In the genomic region with DNA sequence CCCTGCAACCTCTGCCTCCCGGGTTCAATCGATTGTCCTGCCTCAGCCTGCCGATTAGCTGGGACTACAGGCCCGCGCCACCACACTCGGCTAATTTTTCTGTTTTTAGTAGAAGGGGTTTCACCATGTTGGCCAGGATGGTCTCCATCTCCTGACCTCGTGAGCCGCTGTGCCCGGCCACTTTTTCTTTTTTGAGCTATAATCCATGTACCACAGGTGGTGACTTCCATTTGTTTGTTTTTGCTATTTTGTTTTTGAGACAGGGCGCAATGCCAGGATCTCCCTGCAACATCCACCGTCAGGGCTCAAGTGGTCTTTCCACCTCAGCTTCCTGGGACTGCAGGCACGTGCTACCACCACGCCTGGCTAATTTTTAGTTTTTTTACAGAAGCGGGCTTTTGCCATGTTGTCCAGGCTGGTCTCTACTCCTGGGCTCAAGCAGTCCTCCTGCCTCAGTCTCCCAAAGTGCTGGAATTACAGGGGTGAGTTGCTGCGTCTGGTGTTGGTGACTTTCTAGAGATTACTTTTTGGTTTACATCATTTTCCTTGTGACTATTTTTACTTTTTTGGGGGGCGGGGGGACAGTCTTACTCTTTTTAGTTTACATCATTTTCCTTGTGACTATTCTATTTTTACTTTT, we compare ENCODE assay signal across 8 cellular contexts. TPM values are rescaled to one million over a fixed set of nuclear protein-coding genes. Genes with fewer than 3 reads are reported as not detected.
A peak's percentile ranks its signal among the peaks of the same experiment; 100 is the strongest.
DNase-seq lines count a peak whose midpoint lies in the region; ATAC-seq and TF ChIP-seq lines count a peak whose summit lies in the region.

No MANE protein-coding gene starts in this region.

- H3K4me1 ChIP-seq in PC-3 (ENCODE audit: insufficient read depth, low read length), result peaks cover 24% of the 10 kb centered on the region

- POLR2A ChIA-PET in PC-3 (lab: Charles Lee; ENCODE audit: unreplicated experiment), result interaction anchor here (0.6 kb wide), 2 partner anchors 9 to 17 kb away, joined by 4 read pairs; a partner anchor contains a TSS

- TF ChIP-seq CTCF in GM12864 (IDR thresholded peaks at IDR 0.05; ENCODE audit: low read depth, low read length, missing control alignments), result no peak
- no peak for TF ChIP-seq CTCF in PC-3 (conservative IDR thresholded peaks at IDR 0.05; ENCODE audit: low read depth, low read length)
- TF ChIP-seq CTCF in epithelial cell of proximal tubule (conservative IDR thresholded peaks at IDR 0.05; ENCODE audit: low read depth, low read length), result no peak

- intact Hi-C loops in PC-3 (cut with micrococcal nuclease), result loop anchor here (10.0 kb wide), 1 partner anchor 151 kb away; a partner anchor contains a TSS
- intact Hi-C loops in posterior vena cava (cut with DNase I), result loop anchor here in 1 of 2 donors (10.0 kb wide), 1 partner anchor 151 kb away; a partner anchor contains a TSS

- no peaks in the 10 kb centered on the region for H3K9me2 ChIP-seq in PC-3 (replicated peaks; ENCODE audit: low read length)

- no peaks in the 10 kb centered on the region for H3K27me3 ChIP-seq in PC-3 (ENCODE audit: low read length)

- peak overlapping the region; percentile 92 for H3K4me2 ChIP-seq in PC-3 (ENCODE audit: low read length)

- peaks cover 40% of the 10 kb centered on the region for H3F3A ChIP-seq in PC-3 (ENCODE audit: low read length, unreplicated experiment)

- H3K27ac ChIP-seq in PC-3 (ENCODE audit: low read length), result peak overlapping the region; percentile 16

- BruUV-seq in PC-3 (replicated peaks; lab: Mats Ljungman, UMichigan), result no TSS peak

- H3K4me3 ChIP-seq in GM12864 (ENCODE audit: low read depth, low read length), result peak overlapping the region; percentile 96
- H3K4me3 ChIP-seq in PC-3 (ENCODE audit: low read length), result peak overlapping the region; percentile 97
- peak overlapping the region; percentile 88 for H3K4me3 ChIP-seq in epithelial cell of proximal tubule (ENCODE audit: low read depth, low read length)

- H3K36me3 ChIP-seq in PC-3 (ENCODE audit: low read depth, low read length), result peaks cover 45% of the 10 kb centered on the region

- H3K79me2 ChIP-seq in PC-3 (ENCODE audit: low read length), result peaks cover 68% of the 10 kb centered on the region

- H3K9me3 ChIP-seq in PC-3 (ENCODE audit: low read length), result no peaks in the 10 kb centered on the region

- peaks cover 48% of the 10 kb centered on the region for H4K20me1 ChIP-seq in PC-3 (ENCODE audit: low read length)

- ATAC-seq in PC-3 (no peak), HG03025 (IDR thresholded peaks at IDR 0.05; ENCODE audit: low FRiP score, unreplicated experiment) (no peak)

- DNase-seq in GM12864 (ENCODE audit: low read depth), result no peak
- no peak for DNase-seq in PC-3
- DNase-seq in epithelial cell of proximal tubule (ENCODE audit: low read depth), result no peak
- peak; percentile 74 for DNase-seq in posterior vena cava (ENCODE audit: low spot score)
- DNase-seq in NCI-H2081 treated with DMSO at 0.1 percent for 48 hours (lab: John Stamatoyannopoulos, UW), result no peak
- DNase-seq in SW480 (ENCODE audit: low spot score), result no peak
- DNase-seq in NCI-H1048 (lab: John Stamatoyannopoulos, UW), result no peak

- CTCF ChIA-PET in PC-3 (lab: Charles Lee), result interaction anchor here (0.7 kb wide), 1 partner anchor 63 kb away, joined by 3 read pairs; no protein-coding TSS in a partner anchor

- no peak overlapping the region for H2AFZ ChIP-seq in PC-3 (ENCODE audit: low read length)

- H3K9ac ChIP-seq in PC-3 (ENCODE audit: low read length), result peak overlapping the region; percentile 98

RNA-seq across cellular contexts. Expression of a gene that starts 8.6 kb away (rescaled TPM):
- total RNA-seq in PC-3 (2014; rRNA removed) (265 and 331 TPM in 2 replicates), epithelial cell of proximal tubule (58.4 and 136 TPM in 2 replicates), posterior vena cava (100 to 1,000 TPM in 1 of 2 donors, 10 to 100 TPM in 1; 89.8 to 106 TPM)

RNA-seq across cellular contexts. Expression of a gene that starts 20.8 kb away (rescaled TPM):
- total RNA-seq in PC-3 (2014; rRNA removed) (269 and 324 TPM in 2 replicates), epithelial cell of proximal tubule (116 and 139 TPM in 2 replicates), posterior vena cava (100 to 1,000 TPM; 157 to 187 TPM)

RNA-seq across cellular contexts. Expression of a gene that starts 21.1 kb away (rescaled TPM):
- 0.26 and 0.69 TPM in 2 replicates for total RNA-seq in PC-3 (2014; rRNA removed)
- total RNA-seq in epithelial cell of proximal tubule, result 0.29 and 0.35 TPM in 2 replicates
- 1 to 10 TPM; 1.4 to 1.7 TPM for total RNA-seq in posterior vena cava

RNA-seq across cellular contexts. Expression of a gene that starts 26.5 kb away (rescaled TPM):
- total RNA-seq in PC-3 (2014; rRNA removed) (31.7 and 33.1 TPM in 2 replicates), epithelial cell of proximal tubule (65.2 and 68.6 TPM in 2 replicates), posterior vena cava (10 to 100 TPM; 22.2 to 29.0 TPM)

RNA-seq across cellular contexts. Expression of a gene that starts 29.4 kb away (rescaled TPM):
- 93.7 and 143 TPM in 2 replicates for total RNA-seq in PC-3 (2014; rRNA removed)
- 112 and 157 TPM in 2 replicates for total RNA-seq in epithelial cell of proximal tubule
- 10 to 100 TPM; 38.7 to 39.7 TPM for total RNA-seq in posterior vena cava
